In genomic region chr13:28761586-28761985, GRCh38 we compare ENCODE assay signal across 21 cellular contexts. TPM values are rescaled to one million over a fixed set of nuclear protein-coding genes. Genes with fewer than 3 reads are reported as not detected.
DNase-seq lines count a peak whose midpoint lies in the region; ATAC-seq, FAIRE-seq and TF ChIP-seq lines count a peak whose summit lies in the region.
"Had no signal": no experiment of that assay in that cellular context is flagged by ENCODE, and none has a peak within 500 bp of the region (broad histone marks: within the 10 kb centered on the region; RNA-seq: fewer than 3 reads in every experiment).

No MANE protein-coding gene starts in this region.

- H3K36me3 ChIP-seq in astrocyte (ENCODE audit: insufficient read depth, low read length): no peaks in the 10 kb centered on the region
- H3K36me3 ChIP-seq: BLaER1 had no signal

- no peak overlapping the region for H2AFZ ChIP-seq in astrocyte (ENCODE audit: low read depth, low read length)
- H2AFZ ChIP-seq: PC-9 had no signal

- H3K9ac ChIP-seq in astrocyte (ENCODE audit: low read length): no peak overlapping the region
- H3K9ac ChIP-seq: BLaER1 had no signal

- no peaks in the 10 kb centered on the region for H3K27me3 Mint-ChIP-seq in astrocyte (ENCODE audit: low read depth, unreplicated experiment)

- TF ChIP-seq CTCF in HFF-Myc (IDR thresholded peaks at IDR 0.05; ENCODE audit: low read depth, low read length, missing control alignments) (no peak), astrocyte (IDR thresholded peaks at IDR 0.05; ENCODE audit: insufficient read depth, low read depth, low read length) (no peak)

- H3K4me3 ChIP-seq in HFF-Myc (replicated peaks; ENCODE audit: low read depth, low read length) (no peak overlapping the region), astrocyte (ENCODE audit: insufficient read depth, low read depth, low read length) (no peak overlapping the region)
- H3K4me3 ChIP-seq: BLaER1, PC-9 had no signal

- FAIRE-seq in astrocyte (lab: Jason Lieb, UNC): no peak
- FAIRE-seq: GM12892, H54 had no signal

- no peak overlapping the region for H3K27ac Mint-ChIP-seq in astrocyte (ENCODE audit: unreplicated experiment)
- H3K27ac Mint-ChIP-seq: CD8-positive, alpha-beta T cell had no signal

- H4K20me1 ChIP-seq in astrocyte (ENCODE audit: insufficient read depth, low read length): no peaks in the 10 kb centered on the region
- H4K20me1 ChIP-seq: BLaER1 had no signal

- peak overlapping the region; percentile 20 for H3K4me3 Mint-ChIP-seq in astrocyte (ENCODE audit: unreplicated experiment)
- H3K4me3 Mint-ChIP-seq: CD8-positive, alpha-beta T cell had no signal

- H3K9me3 Mint-ChIP-seq in astrocyte (ENCODE audit: unreplicated experiment): peaks cover 7% of the 10 kb centered on the region

- no peaks in the 10 kb centered on the region for H3K27me3 ChIP-seq in astrocyte (ENCODE audit: insufficient read depth, low read length)
- H3K27me3 ChIP-seq: BLaER1 had no signal

- H3K27ac ChIP-seq in astrocyte (ENCODE audit: low read depth, low read length): no peak overlapping the region
- H3K27ac ChIP-seq: BLaER1, PC-9 had no signal

- no peaks in the 10 kb centered on the region for H3K79me2 ChIP-seq in astrocyte (ENCODE audit: insufficient read depth, low read length)

- intact Hi-C loops in sciatic nerve (cut with DNase I): no loop called here

- no peak for ATAC-seq in sciatic nerve
- ATAC-seq: CD8-positive, alpha-beta T cell had no signal

- H3K4me1 Mint-ChIP-seq in astrocyte (ENCODE audit: low read depth, unreplicated experiment): peaks cover 10% of the 10 kb centered on the region

- no peak overlapping the region for H3K4me2 ChIP-seq in astrocyte (ENCODE audit: low read length)
- H3K4me2 ChIP-seq: BLaER1, PC-9 had no signal

- H3K36me3 Mint-ChIP-seq in astrocyte (ENCODE audit: low read depth, unreplicated experiment): no peaks in the 10 kb centered on the region

- peaks cover 8% of the 10 kb centered on the region for H3K9me3 ChIP-seq in astrocyte (ENCODE audit: insufficient read depth, low read depth, low read length)

- DNase-seq in A172 (ENCODE audit: low spot score) (peak; percentile 49), HFF-Myc (ENCODE audit: extremely low read depth, low read depth) (peak; percentile 38), astrocyte (ENCODE audit: low read depth) (no peak), iris pigment epithelial cell (ENCODE audit: low read depth) (peak; percentile 33), NK-92 (lab: John Stamatoyannopoulos, UW; ENCODE audit: unreplicated experiment) (no peak), NCI-H146 treated with DMSO at 0.1 percent for 48 hours (lab: John Stamatoyannopoulos, UW; ENCODE audit: unreplicated experiment) (no peak), sciatic nerve (ENCODE audit: low spot score) (no peak), DMS79 treated with DMSO at 0.1 percent for 48 hours (lab: John Stamatoyannopoulos, UW) (no peak)
- DNase-seq: 8988T; CD8-positive, alpha-beta T cell; GF-D8; KBM-7; NCI-H1048; NCI-H1436 treated with DMSO at 0.1 percent for 48 hours; NCI-H2081; NCI-H510A; NCI-H774; PC-9 had no signal

- H3K4me1 ChIP-seq in astrocyte (ENCODE audit: insufficient read depth, low read length): no peaks in the 10 kb centered on the region
- H3K4me1 ChIP-seq: BLaER1 had no signal

RNA-seq across cellular contexts. Expression of gene SLC46A3, which starts 42.8 kb away (rescaled TPM):
- 26.7 and 28.3 TPM in 2 replicates for total RNA-seq in A172 (2014; rRNA removed; shearing (Covaris generic))
- total RNA-seq in astrocyte (6.1 and 8.6 TPM in 2 replicates), sciatic nerve (10.1 TPM)

RNA-seq across cellular contexts. Expression of gene MTUS2, which starts 58.6 kb away (rescaled TPM):
- 0.10 TPM in 1 of 2 replicates, not detected in the other for total RNA-seq in A172 (2014; rRNA removed; shearing (Covaris generic))
- total RNA-seq in astrocyte (0.12 and 0.50 TPM in 2 replicates), sciatic nerve (not detected)
- total RNA-seq: CD8-positive, alpha-beta T cell; PC-9 had no signal

Comparison
In these comparisons a context has a peak if more than half of its experiments do, and no peak if none do; other contexts are left out.
1. DNase-seq: peak in A172 (single experiment), HFF-Myc (single experiment) and iris pigment epithelial cell (single experiment); none in astrocyte (single experiment), NK-92 (single experiment), NCI-H146 treated with DMSO at 0.1 percent for 48 hours (single experiment), sciatic nerve (single experiment) and DMS79 treated with DMSO at 0.1 percent for 48 hours (single experiment).